Comparison of ENCODE assay signal across 22 cellular contexts in the genomic region with DNA sequence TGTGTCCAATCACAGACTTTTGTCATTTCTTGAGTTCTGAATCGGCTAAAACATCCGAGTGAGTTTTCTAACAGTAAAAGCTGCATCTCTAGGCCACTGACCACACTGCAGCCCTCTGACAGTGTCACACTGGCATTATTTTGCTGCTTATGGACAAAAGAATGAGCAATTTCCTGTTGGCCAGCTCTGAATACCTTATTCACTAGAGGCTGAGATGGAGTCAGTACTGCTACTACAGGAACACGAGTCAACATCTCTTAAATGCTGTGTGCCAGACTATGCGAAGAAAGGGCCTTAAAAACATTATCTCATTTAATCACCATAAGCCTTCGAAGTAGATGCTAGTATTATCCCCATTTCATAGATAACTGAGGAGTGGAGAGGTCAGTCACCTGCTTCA. TPM values are rescaled to one million over a fixed set of nuclear protein-coding genes. Genes with fewer than 3 reads are reported as not detected.
A peak's percentile ranks its signal among the peaks of the same experiment; 100 is the strongest.
DNase-seq lines count a peak whose midpoint lies in the region; ATAC-seq and TF ChIP-seq lines count a peak whose summit lies in the region.
"Had no signal": no experiment of that assay in that cellular context is flagged by ENCODE, and none has a peak within 500 bp of the region (broad histone marks: within the 10 kb centered on the region; RNA-seq: fewer than 3 reads in every experiment).

No MANE protein-coding gene starts in this region.

- H3K4me1 ChIP-seq in Karpas-422 (ENCODE audit: low read length): no peaks in the 10 kb centered on the region
- no peaks in the 10 kb centered on the region for H3K4me1 ChIP-seq in CD4-positive, alpha-beta memory T cell (ENCODE audit: insufficient read depth, low read length)

- no peak overlapping the region for H3K27ac Mint-ChIP-seq in CD4-positive, alpha-beta memory T cell
- H3K27ac Mint-ChIP-seq: CD4-positive, CD25-positive, alpha-beta regulatory T cell; naive B cell; progenitor cell of endocrine pancreas; stimulated activated effector memory CD8-positive, alpha-beta T cell treated with anti-CD3 and anti-CD28 coated beads, Interleukin-12 subunit alpha, Interleukin-12 subunit beta, amount 100 ng/mL, for 72 hours had no signal

- H3K36me3 Mint-ChIP-seq in CD4-positive, alpha-beta memory T cell: no peaks in the 10 kb centered on the region
- H3K36me3 Mint-ChIP-seq: CD4-positive, CD25-positive, alpha-beta regulatory T cell; naive B cell; stimulated activated effector memory CD8-positive, alpha-beta T cell treated with anti-CD3 and anti-CD28 coated beads, Interleukin-12 subunit alpha, Interleukin-12 subunit beta, amount 100 ng/mL, for 72 hours had no signal

- H3K4me1 Mint-ChIP-seq in CD4-positive, alpha-beta memory T cell: peaks cover 0 to 4% (median 1%) of the 10 kb centered on the region in 4 donors
- H3K4me1 Mint-ChIP-seq: naive B cell had no signal

- H3K9me3 Mint-ChIP-seq in CD4-positive, alpha-beta memory T cell: no peaks in the 10 kb centered on the region
- H3K9me3 Mint-ChIP-seq: naive B cell; stimulated activated effector memory CD8-positive, alpha-beta T cell treated with anti-CD3 and anti-CD28 coated beads, Interleukin-12 subunit alpha, Interleukin-12 subunit beta, amount 100 ng/mL, for 72 hours had no signal

- peak; percentile 66 for DNase-seq in AG08395 (ENCODE audit: low spot score)
- DNase-seq in Karpas-422: peak; percentile 9
- peak; percentile 46 for DNase-seq in choroid plexus epithelial cell (ENCODE audit: low read depth)
- DNase-seq in medulla oblongata (ENCODE audit: extremely low spot score): peak; percentile 73
- DNase-seq in CD4-positive, alpha-beta memory T cell: no peak
- DNase-seq: activated CD4-positive, alpha-beta T cell treated with anti-CD3 and anti-CD28 coated beads for 48 hours; activated effector memory CD4-positive, alpha-beta T cell treated with anti-CD3 and anti-CD28 coated beads, Interleukin-2, amount 50 U/mL, for 16 hours; amniotic stem cell; CD4-positive, CD25-positive, alpha-beta regulatory T cell; DND-41; naive B cell; NCI-H1092 treated with DMSO at 0.1 percent for 48 hours; NCI-H748 treated with DMSO at 0.1 percent for 48 hours; PC-9; tibial artery had no signal

- H4K20me1 ChIP-seq in Karpas-422 (ENCODE audit: insufficient read depth, low read depth, low read length): no peaks in the 10 kb centered on the region

- H3K36me3 ChIP-seq in Karpas-422 (ENCODE audit: insufficient read depth, low read length): no peaks in the 10 kb centered on the region
- H3K36me3 ChIP-seq in CD4-positive, alpha-beta memory T cell (ENCODE audit: insufficient read depth, low read length): no peaks in the 10 kb centered on the region

- intact Hi-C loops in CD4-positive, alpha-beta memory T cell (cut with micrococcal nuclease): no loop called here

- no peaks in the 10 kb centered on the region for H3K9me2 ChIP-seq in Karpas-422 (replicated peaks; ENCODE audit: insufficient read depth, low read length)

- H3K9me3 ChIP-seq in Karpas-422 (ENCODE audit: low read length): no peaks in the 10 kb centered on the region
- H3K9me3 ChIP-seq in CD4-positive, alpha-beta memory T cell (ENCODE audit: control insufficient read depth in 1 of 2, low read length in 2 of 2): no peaks in the 10 kb centered on the region
- H3K9me3 ChIP-seq: A549, tibial artery had no signal

- H3K4me2 ChIP-seq in Karpas-422 (ENCODE audit: low read depth, low read length, poor library complexity, severe bottlenecking): no peak overlapping the region
- H3K4me2 ChIP-seq: A549, PC-9 had no signal

- no peaks in the 10 kb centered on the region for H3K27me3 ChIP-seq in Karpas-422 (ENCODE audit: low read length)
- no peaks in the 10 kb centered on the region for H3K27me3 ChIP-seq in CD4-positive, alpha-beta memory T cell (ENCODE audit: insufficient read depth, low read length)
- H3K27me3 ChIP-seq: tibial artery had no signal

- no peak overlapping the region for H3K9ac ChIP-seq in Karpas-422 (ENCODE audit: low read length)

- H3K4me3 Mint-ChIP-seq in CD4-positive, alpha-beta memory T cell: no peak overlapping the region
- H3K4me3 Mint-ChIP-seq: CD4-positive, CD25-positive, alpha-beta regulatory T cell; naive B cell; stimulated activated effector memory CD8-positive, alpha-beta T cell treated with anti-CD3 and anti-CD28 coated beads, Interleukin-12 subunit alpha, Interleukin-12 subunit beta, amount 100 ng/mL, for 72 hours had no signal

- TF ChIP-seq CTCF in choroid plexus epithelial cell (conservative IDR thresholded peaks at IDR 0.05; ENCODE audit: low read depth, low read length): no peak

- no peak overlapping the region for H2AFZ ChIP-seq in Karpas-422 (ENCODE audit: low read length)
- H2AFZ ChIP-seq: PC-9 had no signal

- H3K79me2 ChIP-seq in Karpas-422 (ENCODE audit: low read length): no peaks in the 10 kb centered on the region

- ATAC-seq in GM18909 (IDR thresholded peaks at IDR 0.05; ENCODE audit: poor library complexity, unreplicated experiment) (no peak), GM18870 (IDR thresholded peaks at IDR 0.05; ENCODE audit: unreplicated experiment) (no peak), HG03565 (IDR thresholded peaks at IDR 0.05; ENCODE audit: unreplicated experiment) (no peak)
- ATAC-seq: A549; stimulated activated effector memory CD8-positive, alpha-beta T cell treated with anti-CD3 and anti-CD28 coated beads, Interleukin-12 subunit alpha, Interleukin-12 subunit beta, amount 100 ng/mL, for 72 hours had no signal

- H3K4me3 ChIP-seq in Karpas-422 (ENCODE audit: low read length) (no peak overlapping the region), choroid plexus epithelial cell (ENCODE audit: low read depth, low read length) (no peak overlapping the region)
- no peak overlapping the region for H3K4me3 ChIP-seq in CD4-positive, alpha-beta memory T cell (ENCODE audit: low read length in 2 of 2)
- H3K4me3 ChIP-seq: A549, PC-9, tibial artery had no signal

- POLR2A ChIA-PET in CD4-positive, alpha-beta memory T cell (lab: Charles Lee; ENCODE audit: partially characterized antibody): no interaction called here

- H3K27me3 Mint-ChIP-seq in CD4-positive, alpha-beta memory T cell: peaks cover 4% of the 10 kb centered on the region in 2 donors
- H3K27me3 Mint-ChIP-seq: CD4-positive, CD25-positive, alpha-beta regulatory T cell; progenitor cell of endocrine pancreas had no signal

- H3K27ac ChIP-seq in Karpas-422 (ENCODE audit: low read length): no peak overlapping the region
- H3K27ac ChIP-seq in CD4-positive, alpha-beta memory T cell (ENCODE audit: low read depth, low read length): no peak overlapping the region
- H3K27ac ChIP-seq: A549, epithelial cell of prostate, PC-9, tibial artery had no signal

- CTCF ChIA-PET in CD4-positive, alpha-beta memory T cell (lab: Charles Lee; ENCODE audit: partially characterized antibody): no interaction called here

RNA-seq across cellular contexts. Expression of a gene that starts 42.5 kb away (rescaled TPM):
- not detected in 2 replicates for total RNA-seq in Karpas-422 (2014; rRNA removed; shearing (Covaris generic); ENCODE audit: low replicate concordance)
- 10 to 100 TPM; 92.5 to 97.7 TPM for total RNA-seq in CD4-positive, alpha-beta memory T cell
- polyA plus RNA-seq in CD4-positive, alpha-beta memory T cell: 10 to 100 TPM; 67.7 to 71.8 TPM

Comparison
In these comparisons a context has a peak if more than half of its experiments do, and no peak if none do; other contexts are left out.
1. DNase-seq: peak in AG08395 (single experiment), Karpas-422 (single experiment), choroid plexus epithelial cell (single experiment) and medulla oblongata (single experiment); none in CD4-positive, alpha-beta memory T cell (0 of 5).
2. RNA of a gene that starts 42.5 kb away (total RNA-seq): 92.5 to 97.7 TPM in CD4-positive, alpha-beta memory T cell; not detected in Karpas-422; every median in the first group is over 10 times any median in the second.